26 cellular contexts compared by ENCODE assay signal in the genomic region with DNA sequence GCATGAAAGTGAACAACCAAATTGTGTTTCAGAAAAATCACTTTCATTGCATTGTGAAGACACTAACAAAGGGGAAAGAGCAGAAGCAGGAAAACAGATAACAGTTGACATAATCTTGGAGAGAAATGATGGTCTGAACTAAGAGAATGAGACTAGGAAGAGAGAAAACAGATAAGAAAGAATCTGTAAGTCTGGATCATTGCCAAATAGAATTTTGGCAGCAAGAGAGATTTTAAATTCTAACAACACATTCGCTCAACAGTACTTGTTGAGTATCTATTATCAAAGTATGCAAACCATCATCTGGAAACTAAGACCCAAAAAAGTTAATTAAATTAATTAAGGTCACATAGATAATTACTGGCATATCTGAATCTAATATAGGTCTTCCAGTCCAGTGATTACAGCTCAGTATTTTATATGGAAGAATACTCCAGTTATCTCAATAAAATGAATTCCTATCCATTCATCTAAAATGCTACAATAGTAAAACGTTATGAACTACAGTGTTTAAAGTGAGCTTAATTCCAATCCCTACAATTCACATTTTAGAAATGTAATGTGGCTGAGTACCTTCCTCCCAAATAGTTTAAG.
"Had no signal": no experiment of that assay in that cellular context is flagged by ENCODE, and none has a peak within 500 bp of the region (broad histone marks: within the 10 kb centered on the region; RNA-seq: fewer than 3 reads in every experiment).

No MANE protein-coding gene starts in this region.

- H3K27ac ChIP-seq: colonic mucosa, esophagus muscularis mucosa, left lung, prostate gland, right atrium auricular region, stomach, thyroid gland, vagina had no signal

- DNase-seq: colonic mucosa; effector CD8-positive, alpha-beta T cell; endodermal cell; hypothalamus; left lung; mesenchymal stem cell; mucosa of descending colon; naive B cell; nucleus accumbens; stimulated activated CD4-positive, alpha-beta T cell treated with anti-CD3 and anti-CD28 coated beads, Interleukin-12 subunit alpha, Interleukin-12 subunit beta, amount 100 ng/mL, for 4 hours; stimulated activated CD4-positive, alpha-beta T cell treated with anti-CD3 and anti-CD28 coated beads, Interleukin-1b, Interleukin-23, amount 100 ng/mL, for 48 hours; stimulated activated CD4-positive, alpha-beta T cell treated with anti-CD3 and anti-CD28 coated beads, Interleukin-4, amount 100 ng/mL, for 1 hour; stimulated activated CD8-positive, alpha-beta memory T cell treated with anti-CD3 and anti-CD28 coated beads, Interleukin-4, amount 100 ng/mL, for 48 hours; stimulated activated naive CD4-positive, alpha-beta T cell treated with Interleukin-2 at 50 U/mL for 16 hours; stomach; thyroid gland; trophoblast cell had no signal

- FAIRE-seq: endothelial cell of umbilical vein, frontal cortex, keratinocyte had no signal

- H3K36me3 ChIP-seq: colonic mucosa, esophagus muscularis mucosa, left lung, prostate gland, right atrium auricular region, stomach, thyroid gland, vagina had no signal

- H3K9me3 ChIP-seq: colonic mucosa, esophagus muscularis mucosa, left lung, mucosa of descending colon, prostate gland, right atrium auricular region, stomach, thyroid gland, vagina had no signal

- H3K4me1 ChIP-seq: colonic mucosa, esophagus muscularis mucosa, left lung, prostate gland, right atrium auricular region, stomach, thyroid gland, vagina had no signal

- H3K4me2 ChIP-seq: smooth muscle cell had no signal

- H3K4me3 ChIP-seq: colonic mucosa, esophagus muscularis mucosa, left lung, mucosa of descending colon, prostate gland, right atrium auricular region, smooth muscle cell, stomach, thyroid gland, vagina had no signal

- H3K27me3 ChIP-seq: colonic mucosa, esophagus muscularis mucosa, left lung, right atrium auricular region, stomach, thyroid gland, vagina had no signal

- ATAC-seq: left lung, mucosa of descending colon, sciatic nerve had no signal
